ENCODE assay signal across 1 cellular context in genomic region chr15:89760303-89761008, GRCh38.
TF ChIP-seq lines count a peak whose summit lies in the region.

No MANE protein-coding gene starts in this region.

TF ChIP-seq in GM12878, 131 proteins besides CTCF, POLR2A, EP300 and RAD21 (continued from another document):
- TF ChIP-seq BCL3 (IDR thresholded peaks at IDR 0.05; ENCODE audit: borderline replicate concordance, insufficient read depth, low read depth, low read length, poor library complexity, severe bottlenecking) (no peak), SMARCA5 (IDR thresholded peaks at IDR 0.05) (peak; percentile 55; the same call in 1 of the 2 replicates), POU2F2 (IDR thresholded peaks at IDR 0.05; ENCODE audit: borderline replicate concordance, low read depth, low read length) (no peak; the same call in 2 of the 3 replicates), SMC3 (IDR thresholded peaks at IDR 0.05; ENCODE audit: borderline replicate concordance, low read length) (peak; percentile 82), RUNX3 (IDR thresholded peaks at IDR 0.05; ENCODE audit: low read length) (peak; percentile 90), CBFB (IDR thresholded peaks at IDR 0.05; ENCODE audit: low read depth) (peak; percentile 66; the same call in 1 of the 2 replicates), REST (IDR thresholded peaks at IDR 0.05; ENCODE audit: low read depth, low read length) (peak; percentile 70)
